ENCODE assay signal across 17 cellular contexts in the genomic region with DNA sequence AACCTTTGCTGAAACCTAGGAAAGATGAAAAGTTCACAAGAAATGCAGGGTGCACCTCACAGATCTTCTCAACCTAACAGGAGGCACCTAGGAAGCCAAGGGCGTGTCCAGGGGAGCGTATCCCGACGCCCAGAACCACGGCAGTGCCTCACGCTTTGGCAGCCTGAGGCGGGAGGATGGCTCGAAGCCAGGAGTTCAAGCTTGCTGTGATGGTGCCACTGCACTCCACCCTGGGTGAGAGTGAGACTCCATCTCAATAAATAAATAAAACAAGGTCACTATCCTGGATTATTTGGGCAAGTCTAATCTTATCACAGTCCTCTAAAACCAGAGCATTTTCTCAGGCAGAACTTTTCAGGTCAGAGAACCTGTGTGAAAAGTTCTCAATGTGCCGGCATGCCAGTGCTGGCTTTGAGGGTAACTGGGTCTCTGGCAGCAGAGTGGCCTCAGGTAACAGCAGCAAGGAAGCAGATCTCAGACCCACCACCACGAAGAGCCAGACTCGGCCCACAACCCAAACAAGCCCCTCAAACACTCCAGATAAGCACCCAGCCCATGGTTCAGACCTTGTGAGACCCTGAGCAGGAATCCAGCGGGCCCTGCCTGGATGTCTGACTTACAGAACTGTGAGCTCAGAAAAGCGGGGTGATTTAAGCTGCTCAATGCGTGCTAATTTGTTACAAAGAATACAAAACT. TPM values are rescaled to one million over a fixed set of nuclear protein-coding genes. Genes with fewer than 3 reads are reported as not detected.
A peak's percentile ranks its signal among the peaks of the same experiment; 100 is the strongest.
DNase-seq lines count a peak whose midpoint lies in the region; ATAC-seq and TF ChIP-seq lines count a peak whose summit lies in the region.
"Had no signal": no experiment of that assay in that cellular context is flagged by ENCODE, and none has a peak within 500 bp of the region (broad histone marks: within the 10 kb centered on the region; RNA-seq: fewer than 3 reads in every experiment).

No MANE protein-coding gene starts in this region.

- peaks cover 5% of the 10 kb centered on the region for H3K4me1 Mint-ChIP-seq in CD14-positive monocyte

- no peak overlapping the region for H3K4me3 ChIP-seq in HEK293 (ENCODE audit: low read depth, low read length)
- H3K4me3 ChIP-seq in esophagus squamous epithelium: no peak overlapping the region
- no peak overlapping the region for H3K4me3 ChIP-seq in mesenchymal stem cell (ENCODE audit: insufficient read depth in 1 of 2, low read depth in 1 of 2, low read length in 2 of 2)

- intact Hi-C loops in CD14-positive monocyte (cut with micrococcal nuclease): no loop called here
- intact Hi-C loops in esophagus squamous epithelium (cut with DNase I): no loop called here

- TF ChIP-seq POLR2A in esophagus squamous epithelium (IDR thresholded peaks at IDR 0.05): no peak

- TF ChIP-seq CTCF in CD14-positive monocyte (IDR thresholded peaks at IDR 0.05) (no peak), HEK293 (tag by site-specific recombination; IDR thresholded peaks at IDR 0.05) (no peak), esophagus squamous epithelium (IDR thresholded peaks at IDR 0.05) (no peak)

- no peak overlapping the region for H2AFZ ChIP-seq in mesenchymal stem cell (ENCODE audit: low read depth, low read length)

- 49% methylated on average over 12 to 13 of the region's 14 CpGs for WGBS in esophagus squamous epithelium, 2 donors
- 97% methylated on average over 14 of the region's 14 CpGs for WGBS in mesenchymal stem cell

- no peak overlapping the region for H3K9ac ChIP-seq in mesenchymal stem cell (ENCODE audit: low read length)

- H3K4me1 ChIP-seq in HEK293 (ENCODE audit: control insufficient read depth, insufficient read depth, low read length) (peaks cover 11% of the 10 kb centered on the region), esophagus squamous epithelium (peaks cover 0 to 19% (median 4%) of the 10 kb centered on the region in 3 donors), mesenchymal stem cell (ENCODE audit: control insufficient read depth, insufficient read depth, low read depth, low read length) (peaks cover 6% of the 10 kb centered on the region)

- H3K27me3 ChIP-seq in esophagus squamous epithelium (no peaks in the 10 kb centered on the region), mesenchymal stem cell (ENCODE audit: control insufficient read depth in 1 of 2, insufficient read depth in 1 of 2, low read length in 2 of 2) (no peaks in the 10 kb centered on the region)

- no peak overlapping the region for H3K23ac ChIP-seq in mesenchymal stem cell (ENCODE audit: low read length in 2 of 2)

- CTCF ChIA-PET in HEK293 (lab: Yijun Ruan, JAX): no interaction called here

- H3K36me3 Mint-ChIP-seq in CD14-positive monocyte: peaks cover 68 to 79% of the 10 kb centered on the region in 2 donors

- H4K91ac ChIP-seq in mesenchymal stem cell (ENCODE audit: low read length): no peak overlapping the region

- ATAC-seq in GM18907 (IDR thresholded peaks at IDR 0.05; ENCODE audit: unreplicated experiment): no peak

- H3K27me3 Mint-ChIP-seq in CD14-positive monocyte (ENCODE audit: low read depth in 3 of 3): peaks cover 0 to 1% (median 0%) of the 10 kb centered on the region in 3 donors
- H3K27me3 Mint-ChIP-seq: CD4-positive, alpha-beta T cell had no signal

- no peak overlapping the region for H4K8ac ChIP-seq in mesenchymal stem cell (ENCODE audit: low read length)

- H2BK120ac ChIP-seq in mesenchymal stem cell (ENCODE audit: low read depth, low read length): no peak overlapping the region

- no peaks in the 10 kb centered on the region for H3K9me3 Mint-ChIP-seq in CD14-positive monocyte
- H3K9me3 Mint-ChIP-seq: CD4-positive, alpha-beta T cell had no signal

- peaks cover 38 to 71% of the 10 kb centered on the region in 2 experiments for H3K36me3 ChIP-seq in HEK293 (ENCODE audit: control insufficient read depth in 2 of 2, insufficient read depth in 1 of 2, low read length in 2 of 2)
- H3K36me3 ChIP-seq in esophagus squamous epithelium: peaks cover 0 to 68% (median 9%) of the 10 kb centered on the region in 3 donors
- H3K36me3 ChIP-seq in mesenchymal stem cell (ENCODE audit: control insufficient read depth in 1 of 2, insufficient read depth in 2 of 2, low read depth in 1 of 2, low read length in 2 of 2): peaks cover 49 to 57% of the 10 kb centered on the region in 2 experiments

- H3K9me3 ChIP-seq in HEK293 (ENCODE audit: control insufficient read depth, insufficient read depth, low read depth, low read length): no peaks in the 10 kb centered on the region
- H3K9me3 ChIP-seq in esophagus squamous epithelium: no peaks in the 10 kb centered on the region
- H3K9me3 ChIP-seq in mesenchymal stem cell (ENCODE audit: control insufficient read depth, low read length): no peaks in the 10 kb centered on the region

- no peak overlapping the region for H2BK5ac ChIP-seq in mesenchymal stem cell (ENCODE audit: low read depth, low read length, poor library complexity, severe bottlenecking)

- peak overlapping the region; percentile 85 for H2BK15ac ChIP-seq in mesenchymal stem cell (ENCODE audit: low read depth, poor library complexity, severe bottlenecking)

- no peak overlapping the region for H3K4me2 ChIP-seq in mesenchymal stem cell (ENCODE audit: low read length, poor library complexity, severe bottlenecking)

- POLR2A ChIA-PET in HEK293 (lab: Yijun Ruan, JAX): no interaction called here

- H3K27ac Mint-ChIP-seq in CD14-positive monocyte: peak overlapping the region in 5 of 7 donors; percentile 10 to 79 (median 53)

- no peak overlapping the region for H3K4me3 Mint-ChIP-seq in CD14-positive monocyte
- H3K4me3 Mint-ChIP-seq: CD4-positive, alpha-beta T cell had no signal

- H3K14ac ChIP-seq in mesenchymal stem cell (ENCODE audit: low read length in 2 of 2): no peak overlapping the region

- no peak overlapping the region for H2BK12ac ChIP-seq in mesenchymal stem cell (ENCODE audit: low read length in 2 of 2)

- H2AK5ac ChIP-seq in mesenchymal stem cell (ENCODE audit: low read length, severe bottlenecking): no peak overlapping the region

- DNase-seq in CD14-positive monocyte (ENCODE audit: low spot score): no peak
- DNase-seq in esophagus squamous epithelium (lab: John Stamatoyannopoulos, UW): no peak
- no peak for DNase-seq in mesenchymal stem cell
- DNase-seq in middle frontal gyrus (ENCODE audit: extremely low spot score, low spot score): no peak
- no peak for DNase-seq in stimulated activated naive CD4-positive, alpha-beta T cell (lab: John Stamatoyannopoulos, UW)
- DNase-seq: activated CD4-positive, alpha-beta T cell treated with anti-CD3 and anti-CD28 coated beads for 4 hours; anterior cingulate cortex; CD4-positive, alpha-beta T cell; central memory CD4-positive, alpha-beta T cell; GOT3; left cardiac atrium; MM.1S; NCI-H1436 treated with DMSO at 0.1 percent for 48 hours; NCI-H526; SW 1271 had no signal

- H3K27ac ChIP-seq in HEK293 (ENCODE audit: extremely low read depth, low read depth, low read length) (no peak overlapping the region), esophagus squamous epithelium (peak overlapping the region in 3 of 4 donors; percentile 50 to 53 (median 51)), mesenchymal stem cell (ENCODE audit: low read length, poor library complexity, severe bottlenecking) (no peak overlapping the region)

- no peak overlapping the region for H3K18ac ChIP-seq in mesenchymal stem cell (ENCODE audit: low read depth in 1 of 2, low read length in 2 of 2)

- H3K79me1 ChIP-seq in mesenchymal stem cell (replicated peaks; ENCODE audit: low read length, poor library complexity, severe bottlenecking): peaks cover 23% of the 10 kb centered on the region

- H3K4ac ChIP-seq in mesenchymal stem cell (ENCODE audit: low read depth in 1 of 2, low read length in 2 of 2): no peak overlapping the region

TF ChIP-seq in HEK293, 187 proteins besides CTCF, POLR2A, EP300 and RAD21:
- TF ChIP-seq ZNF707 (tag by site-specific recombination; IDR thresholded peaks at IDR 0.05) (no peak), KLF1 (tag by site-specific recombination; IDR thresholded peaks at IDR 0.05) (peak; percentile 63)

RNA-seq across cellular contexts. Expression of gene HSBP1L1, which starts 11.7 kb away (rescaled TPM):
- 10 to 100 TPM in 1 of 2 donors, 1 to 10 TPM in 1; 2.5 to 10.8 TPM for polyA plus RNA-seq in CD14-positive monocyte
- total RNA-seq in esophagus squamous epithelium: 10 to 100 TPM; 17.7 to 27.1 (median 25.8) TPM
- polyA plus RNA-seq in mesenchymal stem cell (2013, experiment 1 of 2): 34.5 TPM
- polyA plus RNA-seq in mesenchymal stem cell (2013, experiment 2 of 2): 31.5 TPM

RNA-seq across cellular contexts. Expression of gene TXNL4A, which starts 12.2 kb away (rescaled TPM):
- polyA plus RNA-seq in CD14-positive monocyte: 100 to 1,000 TPM; 150 to 192 TPM
- total RNA-seq in esophagus squamous epithelium: 10 to 100 TPM; 20.8 to 43.2 (median 32.5) TPM
- polyA plus RNA-seq in mesenchymal stem cell (2013, experiment 1 of 2): 117 TPM
- polyA plus RNA-seq in mesenchymal stem cell (2013, experiment 2 of 2): 121 TPM

RNA-seq across cellular contexts. Expression of gene SLC66A2, which starts 24.7 kb away (rescaled TPM):
- polyA plus RNA-seq in CD14-positive monocyte: 10 to 100 TPM; 26.8 to 33.8 TPM
- total RNA-seq in esophagus squamous epithelium: 10 to 100 TPM; 30.4 to 49.6 (median 35.1) TPM
- 16.2 TPM for polyA plus RNA-seq in mesenchymal stem cell (2013, experiment 1 of 2)
- polyA plus RNA-seq in mesenchymal stem cell (2013, experiment 2 of 2): 16.1 TPM

RNA-seq across cellular contexts. Expression of gene RBFA, which starts 58.1 kb away (rescaled TPM):
- 1 to 10 TPM; 4.0 to 5.7 TPM for polyA plus RNA-seq in CD14-positive monocyte
- total RNA-seq in esophagus squamous epithelium: 10 to 100 TPM; 15.5 to 36.7 (median 28.8) TPM
- 23.3 TPM for polyA plus RNA-seq in mesenchymal stem cell (2013, experiment 1 of 2)
- polyA plus RNA-seq in mesenchymal stem cell (2013, experiment 2 of 2): 22.5 TPM

Comparison
In these comparisons a context has a peak if more than half of its experiments do, and no peak if none do; other contexts are left out.
1. H3K27ac ChIP-seq: peak in esophagus squamous epithelium (3 of 4); none in HEK293 (single experiment) and mesenchymal stem cell (single experiment).